Comparison of ENCODE assay signal across 1 cellular context in genomic region chr3:129184396-129184656, GRCh38.
TF ChIP-seq lines count a peak whose summit lies in the region.

No MANE protein-coding gene starts in this region.

TF ChIP-seq in endothelial cell of umbilical vein, 7 proteins besides CTCF, POLR2A, EP300 and RAD21 (continued from another document):
- no peak for TF ChIP-seq MAX (IDR thresholded peaks at IDR 0.05; ENCODE audit: insufficient read depth, insufficient read length)
- no peak for TF ChIP-seq POLR2AphosphoS5 (IDR thresholded peaks at IDR 0.05; ENCODE audit: insufficient read depth, low read depth, low read length)
